ENCODE assay signal across 8 cellular contexts in the genomic region with DNA sequence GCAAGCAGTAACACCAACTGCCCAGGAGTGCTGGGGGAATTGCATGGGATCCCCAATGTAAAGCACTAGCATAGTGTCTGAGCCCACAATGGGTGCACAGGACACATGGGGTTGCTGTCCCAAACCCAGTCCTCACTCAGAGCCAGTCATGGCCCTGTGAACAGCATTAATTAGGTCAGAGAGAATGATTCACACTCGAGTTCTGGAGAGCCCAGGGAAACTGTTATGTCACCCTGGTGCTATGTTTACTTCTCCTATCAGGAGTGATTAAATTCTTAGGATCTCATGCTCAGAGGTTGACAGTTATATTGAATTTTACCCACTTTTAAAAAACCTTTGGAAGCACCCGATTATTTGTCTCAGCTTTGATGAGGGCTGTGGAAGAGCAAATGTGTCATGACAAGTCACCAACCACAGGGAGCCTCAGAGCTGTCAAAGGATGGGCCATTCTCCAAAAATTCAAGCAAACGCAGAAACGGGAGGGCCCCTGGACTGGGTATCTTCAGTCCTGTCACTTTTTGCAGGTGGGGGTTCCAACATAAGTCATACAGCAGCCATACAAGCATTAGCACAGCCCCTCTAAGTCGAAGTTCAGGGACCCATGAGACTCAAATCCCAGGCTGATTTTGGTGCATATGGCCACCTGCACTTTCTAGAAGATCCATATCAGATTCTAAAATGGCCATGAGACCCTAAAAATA. TPM values are rescaled to one million over a fixed set of nuclear protein-coding genes. Genes with fewer than 3 reads are reported as not detected.
DNase-seq lines count a peak whose midpoint lies in the region; ATAC-seq and TF ChIP-seq lines count a peak whose summit lies in the region.

No MANE protein-coding gene starts in this region.

- H3K36me3 Mint-ChIP-seq in activated T-cell treated with anti-CD3 and anti-CD28 coated beads, Interleukin-2, amount 50 U/mL, for 72 hours (ENCODE audit: insufficient read depth in 2 of 2): no peaks in the 10 kb centered on the region
- H3K36me3 Mint-ChIP-seq in activated naive CD8-positive, alpha-beta T cell: peaks cover 6% of the 10 kb centered on the region

- peak overlapping the region; percentile 83 to 84 for H3K4me3 Mint-ChIP-seq in activated T-cell treated with anti-CD3 and anti-CD28 coated beads, Interleukin-2, amount 50 U/mL, for 72 hours
- peak overlapping the region; percentile 88 for H3K4me3 Mint-ChIP-seq in activated naive CD8-positive, alpha-beta T cell

- H3K27me3 Mint-ChIP-seq in activated T-cell treated with anti-CD3 and anti-CD28 coated beads, Interleukin-2, amount 50 U/mL, for 72 hours (ENCODE audit: low read depth): no peaks in the 10 kb centered on the region
- H3K27me3 Mint-ChIP-seq in activated naive CD8-positive, alpha-beta T cell: no peaks in the 10 kb centered on the region

- H3K4me1 Mint-ChIP-seq in activated T-cell treated with anti-CD3 and anti-CD28 coated beads, Interleukin-2, amount 50 U/mL, for 72 hours (ENCODE audit: low read depth): peaks cover 25% of the 10 kb centered on the region
- peaks cover 33% of the 10 kb centered on the region for H3K4me1 Mint-ChIP-seq in activated naive CD8-positive, alpha-beta T cell (ENCODE audit: low read depth)

- no peaks in the 10 kb centered on the region for H4K20me1 ChIP-seq in smooth muscle cell (ENCODE audit: low read depth)

- peak overlapping the region; percentile 63 for H3K4me3 ChIP-seq in iPS-11a (ENCODE audit: low read depth, low read length)
- H3K4me3 ChIP-seq in smooth muscle cell: peak overlapping the region; percentile 83

- peak overlapping the region; percentile 63 for H3K27ac Mint-ChIP-seq in activated T-cell treated with anti-CD3 and anti-CD28 coated beads, Interleukin-2, amount 50 U/mL, for 72 hours
- peak overlapping the region; percentile 12 for H3K27ac Mint-ChIP-seq in activated naive CD8-positive, alpha-beta T cell

- DNase-seq in activated T-cell treated with anti-CD3 and anti-CD28 coated beads, Interleukin-2, amount 50 U/mL, for 72 hours: no peak
- no peak for DNase-seq in activated T-cell treated with anti-CD3 and anti-CD28 coated beads, Interleukin-2, amount 50 U/mL, for 48 hours
- no peak for DNase-seq in smooth muscle cell (lab: John Stamatoyannopoulos, UW; ENCODE audit: unreplicated experiment)

- no peak for ATAC-seq in activated T-cell treated with anti-CD3 and anti-CD28 coated beads, Interleukin-2, amount 50 U/mL, for 72 hours (replicated peaks in 1 of 2)
- ATAC-seq in HG03196 (IDR thresholded peaks at IDR 0.05; ENCODE audit: unreplicated experiment) (no peak), GM19351 (IDR thresholded peaks at IDR 0.05; ENCODE audit: unreplicated experiment) (no peak), GM21529 (IDR thresholded peaks at IDR 0.05; ENCODE audit: unreplicated experiment) (no peak)

- peaks cover 13% of the 10 kb centered on the region for H3K4me1 ChIP-seq in smooth muscle cell (ENCODE audit: low read depth)

- TF ChIP-seq CTCF in smooth muscle cell (IDR thresholded peaks at IDR 0.05; ENCODE audit: borderline replicate concordance, insufficient read depth, poor library complexity, severe bottlenecking): no peak

- no peaks in the 10 kb centered on the region for H3K9me3 ChIP-seq in smooth muscle cell (replicated peaks; ENCODE audit: low read depth)

- H3F3A ChIP-seq in smooth muscle cell (ENCODE audit: low read depth): no peaks in the 10 kb centered on the region

- H2AFZ ChIP-seq in smooth muscle cell (ENCODE audit: low read depth): no peak overlapping the region

- 28% methylated on average over 5 of the region's 5 CpGs for WGBS in smooth muscle cell (ENCODE audit: low lambda C conversion rate)

- peak overlapping the region; percentile 91 for H3K4me2 ChIP-seq in smooth muscle cell

- peak overlapping the region; percentile 73 for H3K27ac ChIP-seq in smooth muscle cell (ENCODE audit: low read depth)

- no peaks in the 10 kb centered on the region for H3K9me3 Mint-ChIP-seq in activated T-cell treated with anti-CD3 and anti-CD28 coated beads, Interleukin-2, amount 50 U/mL, for 72 hours
- no peaks in the 10 kb centered on the region for H3K9me3 Mint-ChIP-seq in activated naive CD8-positive, alpha-beta T cell (ENCODE audit: low read depth)

- no peaks in the 10 kb centered on the region for H3K36me3 ChIP-seq in smooth muscle cell (ENCODE audit: low read depth)

- H3K9ac ChIP-seq in smooth muscle cell (ENCODE audit: low read depth): peak overlapping the region; percentile 65

- H3K79me2 ChIP-seq in smooth muscle cell (ENCODE audit: low read depth): no peaks in the 10 kb centered on the region

- H3K27me3 ChIP-seq in smooth muscle cell (ENCODE audit: low read depth): no peaks in the 10 kb centered on the region

RNA-seq across cellular contexts. Expression of gene RASSF4, which starts 1.3 kb away (rescaled TPM):
- total RNA-seq in activated T-cell treated with anti-CD3 and anti-CD28 coated beads, Interleukin-2, amount 50 U/mL, for 72 hours: 1 to 10 TPM; 2.6 to 2.8 TPM
- 6.5 and 8.3 TPM in 2 replicates for total RNA-seq in smooth muscle cell
- 13.0 and 14.8 TPM in 2 replicates for polyA plus RNA-seq in smooth muscle cell

RNA-seq across cellular contexts. Expression of gene DEPP1, which starts 20.3 kb away (rescaled TPM):
- total RNA-seq in activated T-cell treated with anti-CD3 and anti-CD28 coated beads, Interleukin-2, amount 50 U/mL, for 72 hours: 1 to 10 TPM in 1 of 2 donors, under 1 TPM in 1; 0.23 to 1.4 TPM
- total RNA-seq in smooth muscle cell: 10.1 and 13.2 TPM in 2 replicates
- polyA plus RNA-seq in smooth muscle cell: 12.9 and 18.8 TPM in 2 replicates

RNA-seq across cellular contexts. Expression of gene ZNF22, which starts 42.4 kb away (rescaled TPM):
- total RNA-seq in activated T-cell treated with anti-CD3 and anti-CD28 coated beads, Interleukin-2, amount 50 U/mL, for 72 hours: 10 to 100 TPM; 34.8 to 44.0 TPM
- 38.9 and 42.6 TPM in 2 replicates for total RNA-seq in smooth muscle cell
- 30.7 and 31.3 TPM in 2 replicates for polyA plus RNA-seq in smooth muscle cell

RNA-seq across cellular contexts. Expression of gene TMEM72, which starts 47.2 kb away (rescaled TPM):
- not detected for total RNA-seq in activated T-cell treated with anti-CD3 and anti-CD28 coated beads, Interleukin-2, amount 50 U/mL, for 72 hours
- not detected in 2 replicates for total RNA-seq in smooth muscle cell
- polyA plus RNA-seq in smooth muscle cell: not detected in 2 replicates
